ENCODE assay signal across 25 cellular contexts in genomic region chr2:69964353-69964831, GRCh38. TPM values are rescaled to one million over a fixed set of nuclear protein-coding genes. Genes with fewer than 3 reads are reported as not detected.
DNase-seq lines count a peak whose midpoint lies in the region; ATAC-seq and TF ChIP-seq lines count a peak whose summit lies in the region.
"Had no signal": no experiment of that assay in that cellular context is flagged by ENCODE, and none has a peak within 500 bp of the region (broad histone marks: within the 10 kb centered on the region; RNA-seq: fewer than 3 reads in every experiment).

No MANE protein-coding gene starts in this region.

- H3K27ac Mint-ChIP-seq in natural killer cell treated with Interleukin-12 subunit alpha and Interleukin-12 subunit beta and Interleukin-15 and Interleukin-18, amount 100 ng/mL, for 72 hours = no peak overlapping the region
- H3K27ac Mint-ChIP-seq: activated CD8-positive, alpha-beta T cell treated with anti-CD3 and anti-CD28 coated beads, Interleukin-2, amount 10 ng/mL, durations not matched to agents 7 days and 5 days; activated naive CD8-positive, alpha-beta T cell treated with anti-CD3 and anti-CD28 coated beads for 36 hours had no signal

- H3K27ac ChIP-seq in muscle layer of duodenum (ENCODE audit: low read length) (peak overlapping the region; percentile 72), upper lobe of right lung (no peak overlapping the region)
- H3K27ac ChIP-seq: ascending aorta, upper lobe of left lung had no signal

- no peaks in the 10 kb centered on the region for H3K4me1 Mint-ChIP-seq in natural killer cell treated with Interleukin-12 subunit alpha and Interleukin-12 subunit beta and Interleukin-15 and Interleukin-18, amount 100 ng/mL, for 72 hours (ENCODE audit: low read depth in 2 of 2)

- no peaks in the 10 kb centered on the region for H3K4me1 ChIP-seq in muscle layer of duodenum (ENCODE audit: control insufficient read depth in 1 of 2, insufficient read depth in 2 of 2, low read length in 2 of 2)
- no peaks in the 10 kb centered on the region for H3K4me1 ChIP-seq in upper lobe of right lung
- H3K4me1 ChIP-seq: ascending aorta, upper lobe of left lung had no signal

- H3K9me3 ChIP-seq in muscle layer of duodenum (ENCODE audit: control insufficient read depth in 1 of 2, low read length in 2 of 2) = no peaks in the 10 kb centered on the region
- no peaks in the 10 kb centered on the region for H3K9me3 ChIP-seq in upper lobe of right lung
- H3K9me3 ChIP-seq: ascending aorta, upper lobe of left lung had no signal

- H3K27me3 Mint-ChIP-seq in natural killer cell treated with Interleukin-12 subunit alpha and Interleukin-12 subunit beta and Interleukin-15 and Interleukin-18, amount 100 ng/mL, for 72 hours = no peaks in the 10 kb centered on the region
- H3K27me3 Mint-ChIP-seq: naive B cell had no signal

- H3K4me3 Mint-ChIP-seq in natural killer cell treated with Interleukin-12 subunit alpha and Interleukin-12 subunit beta and Interleukin-15 and Interleukin-18, amount 100 ng/mL, for 72 hours = no peak overlapping the region
- H3K4me3 Mint-ChIP-seq: activated CD8-positive, alpha-beta T cell treated with anti-CD3 and anti-CD28 coated beads, Interleukin-2, amount 10 ng/mL, durations not matched to agents 7 days and 5 days; activated naive CD8-positive, alpha-beta T cell treated with anti-CD3 and anti-CD28 coated beads for 36 hours; naive B cell had no signal

- no peaks in the 10 kb centered on the region for H3K36me3 Mint-ChIP-seq in natural killer cell treated with Interleukin-12 subunit alpha and Interleukin-12 subunit beta and Interleukin-15 and Interleukin-18, amount 100 ng/mL, for 72 hours
- H3K36me3 Mint-ChIP-seq: activated naive CD8-positive, alpha-beta T cell treated with anti-CD3 and anti-CD28 coated beads for 36 hours; naive B cell had no signal

- TF ChIP-seq CTCF in upper lobe of right lung (IDR thresholded peaks at IDR 0.05) = no peak

- H3K9me3 Mint-ChIP-seq in natural killer cell treated with Interleukin-12 subunit alpha and Interleukin-12 subunit beta and Interleukin-15 and Interleukin-18, amount 100 ng/mL, for 72 hours = no peaks in the 10 kb centered on the region
- H3K9me3 Mint-ChIP-seq: activated naive CD8-positive, alpha-beta T cell treated with anti-CD3 and anti-CD28 coated beads for 36 hours; naive B cell had no signal

- H3K4me3 ChIP-seq in muscle layer of duodenum (ENCODE audit: low read depth in 1 of 2, low read length in 2 of 2) (no peak overlapping the region), upper lobe of right lung (no peak overlapping the region)
- H3K4me3 ChIP-seq: ascending aorta, lung, smooth muscle cell, upper lobe of left lung had no signal

- in situ Hi-C loops in ACHN (cut with HindIII; ENCODE audit: low pct_ligation_motif_present, low pct_unique_long_range_greater_than_20kb, low sequenced_read_pairs) = no loop called here

- H3K36me3 ChIP-seq in muscle layer of duodenum (ENCODE audit: control insufficient read depth in 1 of 2, insufficient read depth in 2 of 2, low read length in 2 of 2) (no peaks in the 10 kb centered on the region), upper lobe of right lung (no peaks in the 10 kb centered on the region)
- H3K36me3 ChIP-seq: ascending aorta, upper lobe of left lung had no signal

- intact Hi-C loops in cardiac septum (cut with DNase I) = no loop called here
- intact Hi-C loops in Right ventricle myocardium superior (cut with DNase I) = no loop called here
- intact Hi-C loops in upper lobe of right lung (cut with DNase I) = no loop called here

- peak; percentile 62 for DNase-seq in cardiac septum (ENCODE audit: low spot score)
- no peak for DNase-seq in Right ventricle myocardium superior
- DNase-seq in islet precursor cell = peak; percentile 46
- DNase-seq in upper lobe of right lung = peak; percentile 31
- no peak for DNase-seq in ACHN
- no peak for DNase-seq in natural killer cell treated with Interleukin-12 subunit alpha and Interleukin-12 subunit beta and Interleukin-15 and Interleukin-18, amount 100 ng/mL, for 72 hours (ENCODE audit: low spot score)
- DNase-seq in 8988T = no peak
- DNase-seq: activated CD8-positive, alpha-beta T cell treated with anti-CD3 and anti-CD28 coated beads, Interleukin-2, amount 10 ng/mL, durations not matched to agents 7 days and 5 days; activated naive CD8-positive, alpha-beta T cell treated with anti-CD3 and anti-CD28 coated beads for 36 hours; central memory CD4-positive, alpha-beta T cell; dermis blood vessel endothelial cell; DMS53; GDM1; HCEC 1CT; naive B cell; NCI-H1105 treated with DMSO at 0.1 percent for 48 hours; NCI-H2029 treated with DMSO at 0.1 percent for 48 hours; NCI-H2227 treated with DMSO at 0.1 percent for 48 hours; NCI-H526 treated with DMSO at 0.1 percent for 48 hours; stimulated activated CD4-positive, alpha-beta T cell treated with anti-CD3 and anti-CD28 coated beads, Interleukin-1b, Interleukin-23, amount 100 ng/mL, for 48 hours; upper lobe of left lung had no signal

- ATAC-seq in Right ventricle myocardium superior (ENCODE audit: poor library complexity) = no peak
- peak; percentile 61 for ATAC-seq in upper lobe of right lung
- no peak for ATAC-seq in natural killer cell treated with Interleukin-12 subunit alpha and Interleukin-12 subunit beta and Interleukin-15 and Interleukin-18, amount 100 ng/mL, for 72 hours
- ATAC-seq: activated CD8-positive, alpha-beta T cell treated with anti-CD3 and anti-CD28 coated beads, Interleukin-2, amount 10 ng/mL, durations not matched to agents 7 days and 5 days had no signal

- H3K27me3 ChIP-seq in muscle layer of duodenum (ENCODE audit: low read depth, low read length) (no peaks in the 10 kb centered on the region), upper lobe of right lung (no peaks in the 10 kb centered on the region)
- H3K27me3 ChIP-seq: ascending aorta, upper lobe of left lung had no signal

RNA-seq across cellular contexts. Expression of gene ASPRV1, which starts 3.0 kb away (rescaled TPM):
- total RNA-seq in cardiac septum (0.81 TPM), Right ventricle myocardium superior (0.78 TPM), upper lobe of right lung (2.1 TPM)
- total RNA-seq in natural killer cell treated with Interleukin-12 subunit alpha and Interleukin-12 subunit beta and Interleukin-15 and Interleukin-18, amount 100 ng/mL, for 72 hours = under 1 TPM; 0.55 to 0.84 TPM

RNA-seq across cellular contexts. Expression of gene MXD1, which starts 49.5 kb away (rescaled TPM):
- total RNA-seq in cardiac septum = 6.2 TPM
- total RNA-seq in Right ventricle myocardium superior = 5.1 TPM
- total RNA-seq in upper lobe of right lung = 21.3 TPM
- 10 to 100 TPM; 27.6 to 42.7 TPM for total RNA-seq in natural killer cell treated with Interleukin-12 subunit alpha and Interleukin-12 subunit beta and Interleukin-15 and Interleukin-18, amount 100 ng/mL, for 72 hours

Comparison
In these comparisons a context has a peak if more than half of its experiments do, and no peak if none do; other contexts are left out.
1. DNase-seq: peak in cardiac septum (single experiment), islet precursor cell (single experiment) and upper lobe of right lung (single experiment); none in Right ventricle myocardium superior (single experiment), ACHN (single experiment), natural killer cell treated with Interleukin-12 subunit alpha and Interleukin-12 subunit beta and Interleukin-15 and Interleukin-18, amount 100 ng/mL, for 72 hours (single experiment) and 8988T (single experiment).